In the genomic region with DNA sequence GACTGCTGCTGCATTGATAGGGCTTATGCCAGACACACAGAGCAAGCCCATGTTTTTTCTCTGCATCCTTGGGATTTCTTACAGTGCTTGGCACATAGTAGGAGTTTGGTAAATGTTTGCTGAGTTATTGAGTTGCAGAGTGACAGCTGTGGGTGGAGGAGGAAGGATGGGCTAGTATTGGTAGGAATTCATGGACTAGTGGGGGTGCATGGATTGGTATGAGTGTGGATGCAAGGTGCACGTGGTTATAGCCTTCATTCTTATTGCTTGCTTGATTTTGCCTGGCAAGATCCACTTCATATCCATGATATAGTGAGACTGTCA, we compare ENCODE assay signal across 39 cellular contexts. TPM values are rescaled to one million over a fixed set of nuclear protein-coding genes. Genes with fewer than 3 reads are reported as not detected.
"Had no signal": no experiment of that assay in that cellular context is flagged by ENCODE, and none has a peak within 500 bp of the region (broad histone marks: within the 10 kb centered on the region; RNA-seq: fewer than 3 reads in every experiment).

No MANE protein-coding gene starts in this region.

- DNase-seq: activated B cell treated with CpG ODN at 0.5 μM for 24 hours; activated CD4-positive, alpha-beta memory T cell treated with anti-CD3 and anti-CD28 coated beads for 36 hours; activated CD4-positive, alpha-beta T cell treated with anti-CD3 and anti-CD28 coated beads for 4 hours; activated CD4-positive, alpha-beta T cell treated with anti-CD3 and anti-CD28 coated beads, Interleukin-2, amount 50 U/mL, for 1 hour; activated CD4-positive, CD25-positive, alpha-beta regulatory T cell treated with anti-CD3 and anti-CD28 coated beads, Interleukin-2, amount 50 U/mL, for 72 hours; activated CD8-positive, alpha-beta memory T cell treated with anti-CD3 and anti-CD28 coated beads, Interleukin-2, amount 50 U/mL, for 48 hours; activated effector memory CD4-positive, alpha-beta T cell treated with anti-CD3 and anti-CD28 coated beads, Interleukin-2, amount 50 U/mL, for 16 hours; activated naive CD4-positive, alpha-beta T cell; activated naive CD4-positive, alpha-beta T cell treated with anti-CD3 and anti-CD28 coated beads, Interleukin-2, amount 50 U/mL, for 16 hours; activated naive CD8-positive, alpha-beta T cell treated with anti-CD3 and anti-CD28 coated beads for 36 hours; activated T-cell treated with anti-CD3 and anti-CD28 coated beads, Interleukin-2, amount 50 U/mL, for 48 hours; amniotic stem cell; aorta; brain microvascular endothelial cell; central memory CD4-positive, alpha-beta T cell; NCI-H1092 treated with DMSO at 0.1 percent for 48 hours; NCI-H1417; NCI-H146; NCI-H187; NCI-H2029 treated with DMSO at 0.1 percent for 48 hours; NCI-H2107; NCI-H2171; NCI-H510A; NCI-H526; NCI-H748 treated with DMSO at 0.1 percent for 48 hours; NK-92 treated with Interleukin-12 subunit alpha and Interleukin-12 subunit beta, amount 100 ng/mL, for 24 hours; PC-9; SIG-M5; SW 1271; T-helper 1 cell; T-helper 2 cell; T-helper 9 cell had no signal

- H2AFZ ChIP-seq: PC-9 had no signal

- ATAC-seq: Right ventricle myocardium inferior had no signal

- H3K36me3 ChIP-seq: brain microvascular endothelial cell had no signal

- H3K4me3 ChIP-seq: PC-9 had no signal

- FAIRE-seq: RCC 7860 had no signal

- H3K27ac ChIP-seq: brain microvascular endothelial cell, PC-9, RWPE1, VCaP had no signal

- H3K4me2 ChIP-seq: PC-9 had no signal

- H3K27me3 ChIP-seq: brain microvascular endothelial cell had no signal

RNA-seq across cellular contexts. Expression of gene RGS6, which starts 11.4 kb away (rescaled TPM):
- total RNA-seq: activated B cell treated with CpG ODN at 0.5 μM for 24 hours, M059J, OCI-LY7, PC-9, SK-MEL-5 had no signal
